29 cellular contexts compared by ENCODE assay signal in the genomic region with DNA sequence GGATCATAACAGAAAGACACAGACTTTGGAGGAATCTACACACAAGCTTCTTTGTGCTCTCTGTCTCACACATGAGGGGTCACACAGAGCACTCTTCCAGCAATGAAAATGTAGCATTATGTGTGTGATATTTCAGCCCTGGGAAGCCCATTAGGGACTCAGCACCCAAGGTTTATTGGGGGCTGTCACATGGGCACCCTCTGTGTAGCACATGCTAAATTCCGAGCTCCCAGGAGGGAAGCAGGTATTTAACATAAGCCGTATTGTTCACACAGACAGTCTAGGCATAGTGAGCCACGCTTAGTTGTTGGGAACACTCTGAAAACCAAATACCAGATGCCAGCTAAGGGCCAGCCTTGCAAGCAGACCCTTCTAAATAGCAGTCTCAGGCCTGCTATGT.
"Had no signal": no experiment of that assay in that cellular context is flagged by ENCODE, and none has a peak within 500 bp of the region (broad histone marks: within the 10 kb centered on the region; RNA-seq: fewer than 3 reads in every experiment).

No MANE protein-coding gene starts in this region.

- FAIRE-seq: urothelium cell line had no signal

- H3K4me1 Mint-ChIP-seq: stimulated activated effector memory CD8-positive, alpha-beta T cell treated with anti-CD3 and anti-CD28 coated beads, Interleukin-12 subunit alpha, Interleukin-12 subunit beta, amount 100 ng/mL, for 72 hours; stimulated activated memory B cell treated with anti-CD40 and anti-IgM and Interleukin-4, amounts not matched to agents 10 μg/mL and 1 μg/mL and 100 μg/mL, for 72 hours; stimulated activated naive B cell treated with anti-CD40 and anti-IgM and Interleukin-4, amounts not matched to agents 10 μg/mL and 1 μg/mL and 100 μg/mL, for 72 hours; stimulated activated naive CD8-positive, alpha-beta T cell treated with anti-CD3 and anti-CD28 coated beads, Interleukin-15, amount 100 ng/mL, for 72 hours had no signal

- H3K27ac ChIP-seq: stomach, suprapubic skin, testis, thoracic aorta, thyroid gland, tibial artery, tibial nerve, transverse colon, upper lobe of left lung, upper lobe of right lung, uterus, vagina had no signal

- H3K27me3 ChIP-seq: suprapubic skin, testis, thyroid gland, tibial artery, tibial nerve, upper lobe of left lung, upper lobe of right lung, uterus, vagina had no signal

- DNase-seq: stimulated activated CD4-positive, alpha-beta T cell treated with anti-CD3 and anti-CD28 coated beads, Interleukin-2, amount 100 ng/mL, for 48 hours; stimulated activated CD4-positive, alpha-beta T cell treated with anti-CD3 and anti-CD28 coated beads, Interleukin-4, amount 100 ng/mL, for 1 hour; stimulated activated CD4-positive, alpha-beta T cell treated with anti-CD3 and anti-CD28 coated beads, Interleukin-4, amount 100 ng/mL, for 24 hours; stimulated activated CD4-positive, alpha-beta T cell treated with anti-CD3 and anti-CD28 coated beads, Interleukin-4, amount 100 ng/mL, for 4 hours; stimulated activated CD8-positive, alpha-beta memory T cell treated with anti-CD3 and anti-CD28 coated beads, Interleukin-4, amount 100 ng/mL, for 48 hours; stimulated activated naive B cell treated with anti-CD40 and anti-IgM and Interleukin-4, amounts not matched to agents 10 μg/mL and 1 μg/mL and 100 μg/mL, for 72 hours; stimulated activated naive CD4-positive, alpha-beta T cell; stimulated activated naive CD4-positive, alpha-beta T cell treated with Interleukin-2 at 50 U/mL for 16 hours; stimulated activated naive CD8-positive, alpha-beta T cell treated with anti-CD3 and anti-CD28 coated beads, Interleukin-15, amount 100 ng/mL, for 72 hours; stimulated activated naive CD8-positive, alpha-beta T cell treated with anti-CD3 and anti-CD28 coated beads, Interleukin-15, Interleukin-2, amounts not matched to agents 100 U/mL and 50 U/mL, for 24 hours; stomach; substantia nigra; testis; thyroid gland; tibial artery; transverse colon; trophoblast cell; upper lobe of left lung; upper lobe of right lung; uterus had no signal

- H3K9me3 Mint-ChIP-seq: type B pancreatic cell had no signal

- H3K4me1 ChIP-seq: stomach, suprapubic skin, testis, thyroid gland, tibial artery, tibial nerve, transverse colon, upper lobe of left lung, upper lobe of right lung, uterus, vagina had no signal

- ATAC-seq: stimulated activated effector memory CD8-positive, alpha-beta T cell treated with anti-CD3 and anti-CD28 coated beads, Interleukin-12 subunit alpha, Interleukin-12 subunit beta, amount 100 ng/mL, for 72 hours; stimulated activated memory B cell treated with anti-CD40 and anti-IgM and Interleukin-4, amounts not matched to agents 10 μg/mL and 1 μg/mL and 100 μg/mL, for 72 hours; stimulated activated naive B cell treated with anti-CD40 and anti-IgM and Interleukin-4, amounts not matched to agents 10 μg/mL and 1 μg/mL and 100 μg/mL, for 72 hours; stimulated activated naive CD8-positive, alpha-beta T cell treated with anti-CD3 and anti-CD28 coated beads, Interleukin-15, amount 100 ng/mL, for 72 hours; stimulated activated naive CD8-positive, alpha-beta T cell treated with anti-CD3 and anti-CD28 coated beads, Interleukin-15, Interleukin-2, amounts not matched to agents 100 U/mL and 50 U/mL, for 24 hours; upper lobe of right lung had no signal

- H3K36me3 Mint-ChIP-seq: stimulated activated effector memory CD8-positive, alpha-beta T cell treated with anti-CD3 and anti-CD28 coated beads, Interleukin-12 subunit alpha, Interleukin-12 subunit beta, amount 100 ng/mL, for 72 hours; stimulated activated memory B cell treated with anti-CD40 and anti-IgM and Interleukin-4, amounts not matched to agents 10 μg/mL and 1 μg/mL and 100 μg/mL, for 72 hours; stimulated activated naive B cell treated with anti-CD40 and anti-IgM and Interleukin-4, amounts not matched to agents 10 μg/mL and 1 μg/mL and 100 μg/mL, for 72 hours; type B pancreatic cell had no signal

- H3K36me3 ChIP-seq: stomach, suprapubic skin, thoracic aorta, thyroid gland, tibial artery, tibial nerve, transverse colon, upper lobe of left lung, upper lobe of right lung, uterus, vagina had no signal

- H3K4me3 ChIP-seq: stomach, suprapubic skin, testis, thoracic aorta, thyroid gland, tibial artery, tibial nerve, transverse colon, upper lobe of left lung, upper lobe of right lung, uterus, vagina had no signal

- H3K9me3 ChIP-seq: suprapubic skin, testis, thoracic aorta, thyroid gland, transverse colon, uterus, vagina had no signal

- H3K27me3 Mint-ChIP-seq: stimulated activated naive CD8-positive, alpha-beta T cell treated with anti-CD3 and anti-CD28 coated beads, Interleukin-15, amount 100 ng/mL, for 72 hours; stimulated activated naive CD8-positive, alpha-beta T cell treated with anti-CD3 and anti-CD28 coated beads, Interleukin-15, Interleukin-2, amounts not matched to agents 100 ng/mL and 50 ng/mL, for 24 hours; type B pancreatic cell had no signal

- H3K4me3 Mint-ChIP-seq: stimulated activated effector memory CD8-positive, alpha-beta T cell treated with anti-CD3 and anti-CD28 coated beads, Interleukin-12 subunit alpha, Interleukin-12 subunit beta, amount 100 ng/mL, for 72 hours; stimulated activated memory B cell treated with anti-CD40 and anti-IgM and Interleukin-4, amounts not matched to agents 10 μg/mL and 1 μg/mL and 100 μg/mL, for 72 hours; stimulated activated naive B cell treated with anti-CD40 and anti-IgM and Interleukin-4, amounts not matched to agents 10 μg/mL and 1 μg/mL and 100 μg/mL, for 72 hours; stimulated activated naive CD8-positive, alpha-beta T cell treated with anti-CD3 and anti-CD28 coated beads, Interleukin-15, amount 100 ng/mL, for 72 hours; stimulated activated naive CD8-positive, alpha-beta T cell treated with anti-CD3 and anti-CD28 coated beads, Interleukin-15, Interleukin-2, amounts not matched to agents 100 ng/mL and 50 ng/mL, for 24 hours; type B pancreatic cell had no signal

- H3K27ac Mint-ChIP-seq: stimulated activated effector memory CD8-positive, alpha-beta T cell treated with anti-CD3 and anti-CD28 coated beads, Interleukin-12 subunit alpha, Interleukin-12 subunit beta, amount 100 ng/mL, for 72 hours; stimulated activated memory B cell treated with anti-CD40 and anti-IgM and Interleukin-4, amounts not matched to agents 10 μg/mL and 1 μg/mL and 100 μg/mL, for 72 hours; stimulated activated naive B cell treated with anti-CD40 and anti-IgM and Interleukin-4, amounts not matched to agents 10 μg/mL and 1 μg/mL and 100 μg/mL, for 72 hours; stimulated activated naive CD8-positive, alpha-beta T cell treated with anti-CD3 and anti-CD28 coated beads, Interleukin-15, amount 100 ng/mL, for 72 hours; stimulated activated naive CD8-positive, alpha-beta T cell treated with anti-CD3 and anti-CD28 coated beads, Interleukin-15, Interleukin-2, amounts not matched to agents 100 ng/mL and 50 ng/mL, for 24 hours; type B pancreatic cell had no signal
